ENCODE assay signal across 19 cellular contexts in the genomic region with DNA sequence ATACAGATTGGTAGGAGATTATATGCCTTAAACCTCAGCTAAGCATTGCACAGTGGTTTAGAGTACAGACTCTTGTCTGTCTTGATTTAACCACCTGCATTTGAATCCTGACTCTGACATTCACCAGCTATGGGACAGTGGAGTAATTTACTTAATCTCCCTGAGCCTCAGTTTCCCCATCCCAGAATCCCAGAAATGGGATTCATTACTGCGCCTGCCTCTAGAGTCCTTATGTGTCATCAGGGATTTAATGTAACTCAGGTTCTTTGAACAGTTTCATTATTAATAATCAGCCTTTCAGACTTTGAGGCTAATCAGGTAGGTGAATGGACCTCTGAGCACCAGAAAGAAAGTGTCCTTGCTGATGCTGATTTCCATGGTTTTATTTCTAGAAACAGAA.
A peak's percentile ranks its signal among the peaks of the same experiment; 100 is the strongest.
DNase-seq lines count a peak whose midpoint lies in the region; ATAC-seq, FAIRE-seq and TF ChIP-seq lines count a peak whose summit lies in the region.
"Had no signal": no experiment of that assay in that cellular context is flagged by ENCODE, and none has a peak within 500 bp of the region (broad histone marks: within the 10 kb centered on the region; RNA-seq: fewer than 3 reads in every experiment).

No MANE protein-coding gene starts in this region.

- 100% methylated on average over 1 of the region's 1 CpG for WGBS in GM12878 (ENCODE audit: insufficient coverage, insufficient replicate concordance, low lambda C conversion rate, missing lambda C conversion rate)

- H3K9me3 Mint-ChIP-seq in type B pancreatic cell: no peaks in the 10 kb centered on the region
- H3K9me3 Mint-ChIP-seq: CD8-positive, alpha-beta T cell had no signal

- peak overlapping the region; percentile 68 to 87 (median 81); a peak in 19 of 22 replicates for H3K4me2 ChIP-seq in BLaER1 treated with 17β-estradiol and CSF1 and Interleukin-3, amounts not matched to agents 10 nM and 100 nM
- no peak overlapping the region for H3K4me2 ChIP-seq in GM12878 (ENCODE audit: control insufficient read depth, insufficient read depth)
- no peak overlapping the region for H3K4me2 ChIP-seq in osteoblast (ENCODE audit: insufficient read depth, low read length)

- TF ChIP-seq CTCF in GM12878 (IDR thresholded peaks at IDR 0.05 in 2 of 3, conservative IDR thresholded peaks at IDR 0.05 in 1 of 3; ENCODE audit: control insufficient read depth in 2 of 3, extremely low read depth in 1 of 3, insufficient read depth in 1 of 3, low read depth in 3 of 3, low read length in 3 of 3) (no peak), type B pancreatic cell (conservative IDR thresholded peaks at IDR 0.05) (no peak), osteoblast (IDR thresholded peaks at IDR 0.05; ENCODE audit: extremely low read depth, low read depth, low read length) (no peak)

- no peak overlapping the region; a peak in 1 of 20 replicates for H3K4me3 ChIP-seq in BLaER1 treated with 17β-estradiol and CSF1 and Interleukin-3, amounts not matched to agents 10 nM and 100 nM
- no peak overlapping the region for H3K4me3 ChIP-seq in GM12878
- no peak overlapping the region for H3K4me3 ChIP-seq in osteoblast (ENCODE audit: insufficient read depth, low read length)
- H3K4me3 ChIP-seq: HAP-1, K562 had no signal

- no TSS peak for BruUV-seq in GM12878 (replicated peaks; lab: Mats Ljungman, UMichigan)

- CTCF ChIA-PET in GM12878 (lab: Yijun Ruan, JAX): interaction anchor here (0.5 to 0.7 kb wide), 3 partner anchors 55 to 1878 kb away, joined by 3 read pairs; no protein-coding TSS in a partner anchor

- peaks cover 0 to 4% (median 0%) of the 10 kb centered on the region in 11 experiments; a peak in 2 of 22 replicates for H3K27me3 ChIP-seq in BLaER1 treated with 17β-estradiol and CSF1 and Interleukin-3, amounts not matched to agents 10 nM and 100 nM
- no peaks in the 10 kb centered on the region for H3K27me3 ChIP-seq in GM12878 (replicated peaks in 1 of 2; ENCODE audit: control insufficient read depth in 2 of 2, insufficient read depth in 2 of 2, low read length in 1 of 2)
- H3K27me3 ChIP-seq in osteoblast (ENCODE audit: insufficient read depth, low read length): no peaks in the 10 kb centered on the region

- RAD21 ChIA-PET in GM12878 (lab: Charles Lee; ENCODE audit: unreplicated experiment): no interaction called here

- peaks cover 5 to 25% (median 19%) of the 10 kb centered on the region in 11 experiments; a peak in 18 of 22 replicates for H3K9me3 ChIP-seq in BLaER1 treated with 17β-estradiol and CSF1 and Interleukin-3, amounts not matched to agents 10 nM and 100 nM (replicated peaks in 1 of 11)
- H3K9me3 ChIP-seq in GM12878 (replicated peaks; ENCODE audit: control insufficient read depth, insufficient read depth, low read length) (no peaks in the 10 kb centered on the region), osteoblast (ENCODE audit: low read depth, low read length) (no peaks in the 10 kb centered on the region)
- H3K9me3 ChIP-seq: HAP-1 had no signal

- H3K36me3 Mint-ChIP-seq in type B pancreatic cell: peaks cover 30% of the 10 kb centered on the region

- peaks cover 0 to 71% (median 0%) of the 10 kb centered on the region in 11 experiments; a peak in 3 of 22 replicates for H4K20me1 ChIP-seq in BLaER1 treated with 17β-estradiol and CSF1 and Interleukin-3, amounts not matched to agents 10 nM and 100 nM
- H4K20me1 ChIP-seq in GM12878 (ENCODE audit: control insufficient read depth, insufficient read depth): no peaks in the 10 kb centered on the region
- no peaks in the 10 kb centered on the region for H4K20me1 ChIP-seq in osteoblast (ENCODE audit: insufficient read depth, low read length)

- peak; percentile 36 for ATAC-seq in GM18868 (IDR thresholded peaks at IDR 0.05; ENCODE audit: unreplicated experiment)
- peak; percentile 20 for ATAC-seq in GM12878
- no peak for ATAC-seq in HG02763 (IDR thresholded peaks at IDR 0.05; ENCODE audit: unreplicated experiment)
- ATAC-seq: CD8-positive, alpha-beta T cell; K562 had no signal

- H3K4me1 ChIP-seq in BLaER1 treated with 17β-estradiol and CSF1 and Interleukin-3, amounts not matched to agents 10 nM and 100 nM: peaks cover 36 to 58% (median 52%) of the 10 kb centered on the region in 10 experiments
- peaks cover 6% of the 10 kb centered on the region; the same call in 1 of the 2 replicates for H3K4me1 ChIP-seq in GM12878 (ENCODE audit: control insufficient read depth, insufficient read depth, low read length)
- peaks cover 8% of the 10 kb centered on the region for H3K4me1 ChIP-seq in osteoblast (ENCODE audit: insufficient read depth, low read length)

- H3K79me2 ChIP-seq in GM12878 (ENCODE audit: control insufficient read depth, insufficient read depth, low read length): peaks cover 50% of the 10 kb centered on the region
- H3K79me2 ChIP-seq in osteoblast (ENCODE audit: insufficient read depth, low read length): peaks cover 12% of the 10 kb centered on the region

- no peaks in the 10 kb centered on the region for H3K27me3 Mint-ChIP-seq in type B pancreatic cell

- peaks cover 30% of the 10 kb centered on the region for H3K4me1 Mint-ChIP-seq in type B pancreatic cell (ENCODE audit: unreplicated experiment)

- POLR2A ChIA-PET in GM12878 (lab: Charles Lee): interaction anchor here (1.5 kb wide), 1 partner anchor 78 kb away, joined by 4 read pairs; no protein-coding TSS in a partner anchor

- no peak overlapping the region for H3K9ac ChIP-seq in BLaER1 treated with 17β-estradiol and CSF1 and Interleukin-3, amounts not matched to agents 10 nM and 100 nM
- no peak overlapping the region for H3K9ac ChIP-seq in GM12878 (ENCODE audit: control insufficient read depth, insufficient read depth, low read length)

- H3K27ac Mint-ChIP-seq in type B pancreatic cell: peak overlapping the region; percentile 19

- no peak for TF ChIP-seq EP300 in GM12878 (IDR thresholded peaks at IDR 0.05; ENCODE audit: borderline replicate concordance in 1 of 2, control insufficient read depth in 1 of 2, low read depth in 2 of 2, low read length in 2 of 2)

- no peak overlapping the region for H3K4me3 Mint-ChIP-seq in type B pancreatic cell
- H3K4me3 Mint-ChIP-seq: CD8-positive, alpha-beta T cell had no signal

- peaks cover 59 to 74% (median 67%) of the 10 kb centered on the region in 11 experiments for H3K36me3 ChIP-seq in BLaER1 treated with 17β-estradiol and CSF1 and Interleukin-3, amounts not matched to agents 10 nM and 100 nM
- H3K36me3 ChIP-seq in GM12878 (ENCODE audit: control insufficient read depth in 2 of 2, insufficient read depth in 2 of 2, low read length in 1 of 2): peaks cover 17 to 40% of the 10 kb centered on the region in 2 experiments
- peaks cover 10% of the 10 kb centered on the region for H3K36me3 ChIP-seq in osteoblast (ENCODE audit: insufficient read depth, low read length)

- no peak for TF ChIP-seq POLR2A in GM12878 (IDR thresholded peaks at IDR 0.05; ENCODE audit: low read depth, low read length)

- in situ Hi-C loops in GM12878 (cut with MboI): no loop called here

- FAIRE-seq in GM12878 (lab: Jason Lieb, UNC): no peak
- FAIRE-seq: D721Med, G401.6, K562 had no signal

- no peak overlapping the region for H2AFZ ChIP-seq in GM12878 (ENCODE audit: control insufficient read depth, low read depth, low read length)
- H2AFZ ChIP-seq in osteoblast (ENCODE audit: low read length): no peak overlapping the region

- SMC1A ChIA-PET in GM12878 (lab: Charles Lee; ENCODE audit: uncharacterized antibody, unreplicated experiment): no interaction called here

- H3K27ac ChIP-seq in BLaER1 treated with 17β-estradiol and CSF1 and Interleukin-3, amounts not matched to agents 10 nM and 100 nM: peak overlapping the region in 2 of 11 experiments; percentile 74 to 99; a peak in 4 of 22 replicates
- H3K27ac ChIP-seq in GM12878 (ENCODE audit: control insufficient read depth, insufficient read depth): no peak overlapping the region
- H3K27ac ChIP-seq in osteoblast (ENCODE audit: low read depth, low read length): no peak overlapping the region
- H3K27ac ChIP-seq: C4-2B had no signal

- DNase-seq in GM12878 (ENCODE audit: low read depth, low spot score) (no peak), type B pancreatic cell (ENCODE audit: extremely low spot score, unreplicated experiment) (no peak), osteoblast (ENCODE audit: insufficient read length, low spot score, missing footprints) (no peak), anterior cingulate cortex (lab: John Stamatoyannopoulos, UW) (no peak)
- DNase-seq: CD8-positive, alpha-beta T cell; COR-L47; DMS153; DMS79 treated with DMSO at 0.1 percent for 48 hours; EL; GOT3; Kasumi-1 had no signal

- TF ChIP-seq RAD21 in GM12878 (IDR thresholded peaks at IDR 0.05; ENCODE audit: insufficient read depth, low read depth, low read length): no peak

- intact Hi-C loops in GM12878 (cut with micrococcal nuclease; ENCODE audit: unreplicated experiment): no loop called here

TF ChIP-seq in GM12878, 131 proteins besides CTCF, POLR2A, EP300 and RAD21 (continues in another document):
- peak; percentile 54 to 56; a peak in 3 of 4 replicates for TF ChIP-seq IKZF2 (IDR thresholded peaks at IDR 0.05)
- no peak for TF ChIP-seq ZNF207 (IDR thresholded peaks at IDR 0.05; ENCODE audit: borderline replicate concordance)
- no peak for TF ChIP-seq RCOR1 (conservative IDR thresholded peaks at IDR 0.05; ENCODE audit: low read depth, low read length)
- TF ChIP-seq JUNB (IDR thresholded peaks at IDR 0.05): peak; percentile 41; the same call in 1 of the 2 replicates
- TF ChIP-seq, protein P1, sequence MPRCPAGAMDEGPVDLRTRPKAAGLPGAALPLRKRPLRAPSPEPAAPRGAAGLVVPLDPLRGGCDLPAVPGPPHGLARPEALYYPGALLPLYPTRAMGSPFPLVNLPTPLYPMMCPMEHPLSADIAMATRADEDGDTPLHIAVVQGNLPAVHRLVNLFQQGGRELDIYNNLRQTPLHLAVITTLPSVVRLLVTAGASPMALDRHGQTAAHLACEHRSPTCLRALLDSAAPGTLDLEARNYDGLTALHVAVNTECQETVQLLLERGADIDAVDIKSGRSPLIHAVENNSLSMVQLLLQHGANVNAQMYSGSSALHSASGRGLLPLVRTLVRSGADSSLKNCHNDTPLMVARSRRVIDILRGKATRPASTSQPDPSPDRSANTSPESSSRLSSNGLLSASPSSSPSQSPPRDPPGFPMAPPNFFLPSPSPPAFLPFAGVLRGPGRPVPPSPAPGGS (IDR thresholded peaks at IDR 0.05; ENCODE audit: borderline replicate concordance, insufficient read depth, low read depth, low read length, poor library complexity, severe bottlenecking): no peak
- TF ChIP-seq ATF7 (IDR thresholded peaks at IDR 0.05; ENCODE audit: low read depth): no peak
- TF ChIP-seq IKZF1 (conservative IDR thresholded peaks at IDR 0.05): peak; percentile 54; the same call in 1 of the 2 replicates

Comparison
In these comparisons a context has a peak if more than half of its experiments do, and no peak if none do; other contexts are left out.
1. H3K4me2 ChIP-seq: peak in BLaER1 treated with 17β-estradiol and CSF1 and Interleukin-3, amounts not matched to agents 10 nM and 100 nM (11 of 11); none in GM12878 (single experiment) and osteoblast (single experiment).